15 cellular contexts compared by ENCODE assay signal in the genomic region with DNA sequence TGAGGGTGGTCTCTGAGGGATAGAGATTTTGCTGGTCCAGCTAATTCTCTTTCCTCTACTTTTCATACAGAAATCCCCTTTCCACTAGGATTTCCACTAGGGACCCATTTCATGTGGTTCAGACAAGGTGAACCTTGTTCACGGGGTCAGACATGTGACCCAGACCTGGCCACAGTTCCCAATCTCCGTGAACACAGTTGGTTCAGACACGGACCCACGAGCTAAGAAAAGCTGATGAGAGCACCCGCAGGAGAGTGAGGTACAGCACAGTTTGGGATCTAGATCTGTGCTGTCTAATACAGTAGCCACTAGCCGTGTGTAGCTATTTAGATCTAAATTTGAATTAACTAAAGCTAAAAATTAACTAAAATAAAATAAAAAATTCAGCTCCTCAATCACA.
DNase-seq lines count a peak whose midpoint lies in the region; ATAC-seq and TF ChIP-seq lines count a peak whose summit lies in the region.
"Had no signal": no experiment of that assay in that cellular context is flagged by ENCODE, and none has a peak within 500 bp of the region (broad histone marks: within the 10 kb centered on the region; RNA-seq: fewer than 3 reads in every experiment).

No MANE protein-coding gene starts in this region.

- H4K12ac ChIP-seq in trophoblast cell (ENCODE audit: low read depth, low read length): no peak overlapping the region

- H3K27me3 ChIP-seq in esophagus squamous epithelium: peaks cover 0 to 19% (median 0%) of the 10 kb centered on the region in 4 donors
- H3K27me3 ChIP-seq in hepatocyte: no peaks in the 10 kb centered on the region
- no peaks in the 10 kb centered on the region for H3K27me3 ChIP-seq in trophoblast cell (ENCODE audit: insufficient read depth, low read length)
- no peaks in the 10 kb centered on the region for H3K27me3 ChIP-seq in upper lobe of right lung

- no peak overlapping the region for H2BK120ac ChIP-seq in trophoblast cell (ENCODE audit: insufficient read depth, low read length, poor library complexity)

- H3K9me3 ChIP-seq in esophagus squamous epithelium: no peaks in the 10 kb centered on the region
- H3K9me3 ChIP-seq in hepatocyte (ENCODE audit: low read depth): no peaks in the 10 kb centered on the region
- H3K9me3 ChIP-seq in trophoblast cell (ENCODE audit: insufficient read depth, low read depth, low read length): peaks cover 2% of the 10 kb centered on the region
- H3K9me3 ChIP-seq in upper lobe of right lung: no peaks in the 10 kb centered on the region

- H3K36me3 Mint-ChIP-seq in activated naive CD4-positive, alpha-beta T cell treated with anti-CD3 and anti-CD28 coated beads, Interleukin-2, amount 50 U/mL, for 72 hours: no peaks in the 10 kb centered on the region
- H3K36me3 Mint-ChIP-seq: CD4-positive, CD25-positive, alpha-beta regulatory T cell had no signal

- H3K27ac ChIP-seq in esophagus squamous epithelium (peak overlapping the region; percentile 11 to 66 (median 39)), hepatocyte (peak overlapping the region; percentile 79), trophoblast cell (ENCODE audit: low read depth, low read length) (no peak overlapping the region), upper lobe of right lung (peak overlapping the region; percentile 84)

- H3K9me3 Mint-ChIP-seq in activated naive CD4-positive, alpha-beta T cell treated with anti-CD3 and anti-CD28 coated beads, Interleukin-2, amount 50 U/mL, for 72 hours: no peaks in the 10 kb centered on the region

- no peaks in the 10 kb centered on the region for H4K20me1 ChIP-seq in hepatocyte (ENCODE audit: insufficient read depth, poor library complexity, severe bottlenecking)

- H3K9me2 ChIP-seq in hepatocyte (replicated peaks; ENCODE audit: insufficient read depth): no peaks in the 10 kb centered on the region

- no peak overlapping the region for H3K18ac ChIP-seq in trophoblast cell (ENCODE audit: low read length)

- H3K36me3 ChIP-seq in esophagus squamous epithelium: no peaks in the 10 kb centered on the region
- no peaks in the 10 kb centered on the region for H3K36me3 ChIP-seq in hepatocyte (replicated peaks; ENCODE audit: insufficient read depth, low read depth)
- H3K36me3 ChIP-seq in trophoblast cell (ENCODE audit: control insufficient read depth in 1 of 2, insufficient read depth in 2 of 2, low read length in 2 of 2): no peaks in the 10 kb centered on the region
- no peaks in the 10 kb centered on the region for H3K36me3 ChIP-seq in upper lobe of right lung

- H3K4me3 ChIP-seq in esophagus squamous epithelium (no peak overlapping the region), hepatocyte (no peak overlapping the region), trophoblast cell (ENCODE audit: low read depth, low read length) (no peak overlapping the region), upper lobe of right lung (no peak overlapping the region)
- H3K4me3 ChIP-seq: K562 had no signal

- no peak overlapping the region for H4K8ac ChIP-seq in trophoblast cell (ENCODE audit: low read depth, low read length)

- no peak overlapping the region for H3K27ac Mint-ChIP-seq in activated naive CD4-positive, alpha-beta T cell treated with anti-CD3 and anti-CD28 coated beads, Interleukin-2, amount 50 U/mL, for 72 hours
- H3K27ac Mint-ChIP-seq: CD4-positive, CD25-positive, alpha-beta regulatory T cell had no signal

- H3K4ac ChIP-seq in trophoblast cell (ENCODE audit: low read depth, low read length): no peak overlapping the region

- H3K4me1 ChIP-seq in esophagus squamous epithelium (peaks cover 0 to 27% (median 6%) of the 10 kb centered on the region in 3 donors), hepatocyte (ENCODE audit: insufficient read depth) (peaks cover 14% of the 10 kb centered on the region), trophoblast cell (ENCODE audit: control insufficient read depth in 1 of 2, insufficient read depth in 2 of 2, low read length in 2 of 2) (no peaks in the 10 kb centered on the region), upper lobe of right lung (peaks cover 24% of the 10 kb centered on the region)

- H3K23ac ChIP-seq in trophoblast cell (ENCODE audit: low read length): no peak overlapping the region

- H4K91ac ChIP-seq in trophoblast cell (ENCODE audit: low read depth, low read length): no peak overlapping the region

- peak overlapping the region; percentile 3 for H3K4me2 ChIP-seq in hepatocyte
- no peak overlapping the region for H3K4me2 ChIP-seq in trophoblast cell (ENCODE audit: low read length)

- no peak overlapping the region for H2AK5ac ChIP-seq in trophoblast cell (ENCODE audit: low read length)

- H3K14ac ChIP-seq in trophoblast cell (ENCODE audit: low read length): no peak overlapping the region

- no peak overlapping the region for H2BK5ac ChIP-seq in trophoblast cell (ENCODE audit: low read depth, low read length, poor library complexity)

- intact Hi-C loops in esophagus squamous epithelium (cut with DNase I) (no loop called here), upper lobe of right lung (cut with DNase I) (no loop called here)

- no peak overlapping the region for H3K9ac ChIP-seq in trophoblast cell (ENCODE audit: low read length)

- H3K79me2 ChIP-seq in hepatocyte (no peaks in the 10 kb centered on the region), trophoblast cell (ENCODE audit: control insufficient read depth, insufficient read depth, low read length, poor library complexity) (peaks cover 4% of the 10 kb centered on the region)

- H2AFZ ChIP-seq in hepatocyte (no peak overlapping the region), trophoblast cell (ENCODE audit: insufficient read depth, low read length, poor library complexity) (no peak overlapping the region)

- DNase-seq in esophagus squamous epithelium (lab: John Stamatoyannopoulos, UW) (no peak), hepatocyte (ENCODE audit: low spot score) (no peak), trophoblast cell (peak in 1 of 2 donors; percentile 25), upper lobe of right lung (no peak), NCI-H2227 (lab: John Stamatoyannopoulos, UW; ENCODE audit: unreplicated experiment) (no peak), T-helper 2 cell (no peak)
- DNase-seq in activated naive CD4-positive, alpha-beta T cell treated with anti-CD3 and anti-CD28 coated beads, Interleukin-2, amount 50 U/mL, for 72 hours (ENCODE audit: low spot score in 2 of 2): no peak
- DNase-seq: ACHN; CD4-positive, CD25-positive, alpha-beta regulatory T cell; DMS53; NCI-H345; NCI-H748 treated with DMSO at 0.1 percent for 48 hours had no signal

- WGBS in esophagus squamous epithelium, 2 donors: 84 to 85% methylated on average over 3 to 6 of the region's 6 CpGs
- 84% methylated on average over 6 of the region's 6 CpGs for WGBS in hepatocyte (ENCODE audit: low lambda C conversion rate, missing lambda C conversion rate)
- WGBS in trophoblast cell (ENCODE audit: extremely low coverage, insufficient coverage, insufficient read length): no CpG with 5 or more reads among the region's 6 CpGs

- ATAC-seq in upper lobe of right lung: no peak
- ATAC-seq in HG02623 (IDR thresholded peaks at IDR 0.05; ENCODE audit: unreplicated experiment): no peak
- no peak for ATAC-seq in activated naive CD4-positive, alpha-beta T cell treated with anti-CD3 and anti-CD28 coated beads, Interleukin-2, amount 50 U/mL, for 72 hours
- ATAC-seq: HCT116, K562 had no signal

- TF ChIP-seq CTCF in esophagus squamous epithelium (IDR thresholded peaks at IDR 0.05) (no peak), hepatocyte (IDR thresholded peaks at IDR 0.05; ENCODE audit: poor library complexity) (no peak), upper lobe of right lung (IDR thresholded peaks at IDR 0.05) (no peak)

- peak overlapping the region; percentile 79 for H2BK12ac ChIP-seq in trophoblast cell (ENCODE audit: low read length)

- H3K79me1 ChIP-seq in trophoblast cell (ENCODE audit: low read length): peaks cover 6% of the 10 kb centered on the region

- no peak for TF ChIP-seq POLR2A in esophagus squamous epithelium (IDR thresholded peaks at IDR 0.05)
